21 cellular contexts compared by ENCODE assay signal in the genomic region with DNA sequence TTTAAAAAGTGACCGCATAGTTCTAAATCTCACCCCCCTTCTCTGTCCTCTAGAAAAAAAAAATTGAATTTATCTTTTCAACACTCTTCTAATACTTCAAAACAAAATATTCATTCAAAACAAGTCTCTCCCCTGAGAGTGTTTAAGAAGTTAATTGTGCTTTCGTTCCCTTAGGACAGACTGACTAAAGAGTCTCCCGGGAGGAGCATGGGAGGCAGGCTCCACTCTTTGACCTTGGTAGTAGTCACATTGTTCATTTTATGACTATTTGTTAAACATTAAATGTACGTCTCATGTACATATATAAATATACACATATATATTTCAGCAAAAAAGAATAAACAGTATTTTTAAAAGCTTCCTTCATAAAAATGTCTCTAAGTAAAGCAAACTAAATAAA. TPM values are rescaled to one million over a fixed set of nuclear protein-coding genes. Genes with fewer than 3 reads are reported as not detected.
DNase-seq lines count a peak whose midpoint lies in the region; ATAC-seq, FAIRE-seq and TF ChIP-seq lines count a peak whose summit lies in the region.
"Had no signal": no experiment of that assay in that cellular context is flagged by ENCODE, and none has a peak within 500 bp of the region (broad histone marks: within the 10 kb centered on the region; RNA-seq: fewer than 3 reads in every experiment).

No MANE protein-coding gene starts in this region.

- peak; percentile 9 for DNase-seq in NCI-H2171 treated with DMSO at 0.1 percent for 48 hours (lab: John Stamatoyannopoulos, UW)
- no peak for DNase-seq in NCI-H2171 (lab: John Stamatoyannopoulos, UW)
- peak; percentile 32 for DNase-seq in NCI-H69 (lab: John Stamatoyannopoulos, UW)
- no peak for DNase-seq in hepatocyte (ENCODE audit: low spot score)
- DNase-seq in endodermal cell, result no peak
- no peak for DNase-seq in HTR-8/SVneo (ENCODE audit: insufficient read length, low spot score)
- DNase-seq: DMS153, NCI-H1105 treated with DMSO at 0.1 percent for 48 hours, NCI-H1930, NCI-H510A treated with DMSO at 0.1 percent for 48 hours, Right ventricle myocardium superior, SK-N-SH had no signal

- no peak overlapping the region for H3K9ac ChIP-seq in endodermal cell (ENCODE audit: extremely low read depth, low read length, poor library complexity, severe bottlenecking)
- H3K9ac ChIP-seq: BLaER1 treated with 17β-estradiol and CSF1 and Interleukin-3, amounts not matched to agents 10 nM and 100 nM; SK-N-SH had no signal

- H3K9me2 ChIP-seq in hepatocyte (replicated peaks; ENCODE audit: insufficient read depth), result no peaks in the 10 kb centered on the region
- H3K9me2 ChIP-seq: SK-N-SH had no signal

- H3K4me3 Mint-ChIP-seq in endodermal cell, result no peak overlapping the region
- H3K4me3 Mint-ChIP-seq: IgD-negative memory B cell had no signal

- H3K4me1 ChIP-seq in hepatocyte (ENCODE audit: insufficient read depth) (peaks cover 4% of the 10 kb centered on the region), endodermal cell (ENCODE audit: control insufficient read depth, insufficient read depth, low read length) (no peaks in the 10 kb centered on the region)
- H3K4me1 ChIP-seq: Peyer's patch had no signal

- H3K9me3 Mint-ChIP-seq in endodermal cell, result no peaks in the 10 kb centered on the region
- H3K9me3 Mint-ChIP-seq: IgD-negative memory B cell had no signal

- no peak overlapping the region for H3K27ac Mint-ChIP-seq in endodermal cell
- H3K27ac Mint-ChIP-seq: IgD-negative memory B cell had no signal

- H3K27ac ChIP-seq in hepatocyte (no peak overlapping the region), endodermal cell (ENCODE audit: low read depth, low read length) (no peak overlapping the region)
- H3K27ac ChIP-seq: BLaER1 treated with 17β-estradiol and CSF1 and Interleukin-3, amounts not matched to agents 10 nM and 100 nM; Peyer's patch had no signal

- H3K4me2 ChIP-seq in hepatocyte, result peak overlapping the region; percentile 1
- H3K4me2 ChIP-seq: BLaER1 treated with 17β-estradiol and CSF1 and Interleukin-3, amounts not matched to agents 10 nM and 100 nM; SK-N-SH had no signal

- FAIRE-seq in HTR-8/SVneo (lab: Jason Lieb, UNC), result no peak
- FAIRE-seq: A204.1, GM12892, H1 had no signal

- ATAC-seq in GM18867 (IDR thresholded peaks at IDR 0.05; ENCODE audit: unreplicated experiment), result no peak
- ATAC-seq in HG02759 (IDR thresholded peaks at IDR 0.05; ENCODE audit: unreplicated experiment), result no peak

- H3K79me2 ChIP-seq in hepatocyte, result no peaks in the 10 kb centered on the region

- H3K9me3 ChIP-seq in hepatocyte (ENCODE audit: low read depth) (no peaks in the 10 kb centered on the region), endodermal cell (ENCODE audit: control insufficient read depth, low read length) (no peaks in the 10 kb centered on the region)
- H3K9me3 ChIP-seq: BLaER1 treated with 17β-estradiol and CSF1 and Interleukin-3, amounts not matched to agents 10 nM and 100 nM; Peyer's patch; SK-N-SH had no signal

- H3K27me3 ChIP-seq in hepatocyte (no peaks in the 10 kb centered on the region), endodermal cell (ENCODE audit: control insufficient read depth, insufficient read depth, low read length, poor library complexity, severe bottlenecking) (no peaks in the 10 kb centered on the region)
- H3K27me3 ChIP-seq: BLaER1 treated with 17β-estradiol and CSF1 and Interleukin-3, amounts not matched to agents 10 nM and 100 nM; Peyer's patch had no signal

- H2AFZ ChIP-seq in hepatocyte, result no peak overlapping the region

- H3K4me3 ChIP-seq in hepatocyte (no peak overlapping the region), endodermal cell (ENCODE audit: low read length) (no peak overlapping the region)
- H3K4me3 ChIP-seq: BLaER1 treated with 17β-estradiol and CSF1 and Interleukin-3, amounts not matched to agents 10 nM and 100 nM; Peyer's patch had no signal

- no peaks in the 10 kb centered on the region for H4K20me1 ChIP-seq in hepatocyte (ENCODE audit: insufficient read depth, poor library complexity, severe bottlenecking)
- H4K20me1 ChIP-seq: BLaER1 treated with 17β-estradiol and CSF1 and Interleukin-3, amounts not matched to agents 10 nM and 100 nM had no signal

- H3K4me1 Mint-ChIP-seq in endodermal cell, result peaks cover 4% of the 10 kb centered on the region

- 61% methylated on average over 4 of the region's 4 CpGs for WGBS in hepatocyte (ENCODE audit: low lambda C conversion rate, missing lambda C conversion rate)
- WGBS in endodermal cell (ENCODE audit: insufficient coverage in 1 of 2, insufficient read length in 1 of 2), 2 experiments, result 88% methylated on average over 3 of the region's 4 CpGs; no CpG with 5 or more reads in 1 of the 2 experiments

- TF ChIP-seq CTCF in hepatocyte (IDR thresholded peaks at IDR 0.05; ENCODE audit: poor library complexity) (no peak), endodermal cell (conservative IDR thresholded peaks at IDR 0.05) (no peak)

- H3K36me3 ChIP-seq in hepatocyte (replicated peaks; ENCODE audit: insufficient read depth, low read depth) (no peaks in the 10 kb centered on the region), endodermal cell (ENCODE audit: control insufficient read depth, insufficient read depth, low read length) (peaks cover 10% of the 10 kb centered on the region)

- H3K27me3 Mint-ChIP-seq in endodermal cell (ENCODE audit: insufficient read depth), result no peaks in the 10 kb centered on the region
- H3K27me3 Mint-ChIP-seq: IgD-negative memory B cell had no signal

- peaks cover 12% of the 10 kb centered on the region for H3K36me3 Mint-ChIP-seq in endodermal cell (ENCODE audit: low read depth)

RNA-seq across cellular contexts. Expression of gene SPOCK2, which starts 35.3 kb away (rescaled TPM):
- total RNA-seq in hepatocyte (3.0 and 3.2 TPM in 2 replicates), endodermal cell (1 to 10 TPM; 1.6 to 3.7 TPM)
- polyA plus RNA-seq in hepatocyte, result 3.1 and 5.2 TPM in 2 replicates
- polyA plus RNA-seq in endodermal cell (2013, experiment 1 of 2), result 2.2 TPM
- polyA plus RNA-seq in endodermal cell (2013, experiment 2 of 2), result 3.2 TPM
- total RNA-seq: HT1080 had no signal

Comparison
In these comparisons a context has a peak if more than half of its experiments do, and no peak if none do; other contexts are left out.
1. DNase-seq: peak in NCI-H2171 treated with DMSO at 0.1 percent for 48 hours (single experiment) and NCI-H69 (single experiment); none in NCI-H2171 (single experiment), hepatocyte (single experiment), endodermal cell (single experiment) and HTR-8/SVneo (single experiment).